Comparison of ENCODE assay signal across 9 cellular contexts in the genomic region with DNA sequence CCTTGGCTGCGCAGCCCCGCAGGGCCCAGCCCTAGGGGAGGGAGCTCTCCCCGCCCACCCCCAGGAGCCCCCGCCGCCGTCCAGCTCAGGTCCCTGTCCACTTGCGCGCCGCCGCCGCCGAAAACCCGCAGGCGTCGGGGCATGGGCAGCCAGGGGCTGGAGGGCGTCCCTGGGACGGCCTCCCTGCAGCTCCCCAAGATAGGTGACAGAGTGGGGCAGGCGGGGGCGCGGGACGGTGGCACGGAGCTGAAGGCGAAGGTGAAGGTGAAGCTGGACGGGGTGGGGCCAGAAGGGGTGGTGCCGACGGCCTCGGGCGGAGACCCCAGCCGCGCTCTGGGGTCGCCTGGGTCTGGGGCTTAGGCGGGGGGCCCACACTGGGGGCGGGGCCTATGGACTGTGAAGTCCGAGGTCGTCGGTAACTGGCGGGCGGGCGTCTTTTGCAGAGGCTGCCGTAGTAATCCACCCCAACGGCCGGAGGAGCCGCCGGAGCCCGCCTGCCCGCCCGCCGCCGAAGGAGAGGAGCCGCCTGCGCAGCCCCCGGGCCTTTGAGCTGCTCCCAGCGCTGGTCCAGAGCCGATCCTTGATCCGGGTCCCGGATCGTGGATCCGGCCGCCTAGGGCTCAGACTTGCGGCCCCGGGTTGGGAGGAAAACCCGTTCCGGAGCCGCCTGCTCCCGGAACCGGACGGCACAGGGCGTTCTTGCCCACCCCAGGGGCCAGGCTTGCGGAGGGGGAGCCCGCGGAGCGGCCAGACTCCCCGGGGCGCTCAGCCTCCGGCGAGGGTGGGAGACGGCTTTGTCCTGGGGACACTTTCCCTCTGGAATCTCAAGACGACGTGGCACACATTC. TPM values are rescaled to one million over a fixed set of nuclear protein-coding genes. Genes with fewer than 3 reads are reported as not detected.
DNase-seq lines count a peak whose midpoint lies in the region; ATAC-seq and TF ChIP-seq lines count a peak whose summit lies in the region.
"Had no signal": no experiment of that assay in that cellular context is flagged by ENCODE, and none has a peak within 500 bp of the region (broad histone marks: within the 10 kb centered on the region; RNA-seq: fewer than 3 reads in every experiment).

No MANE protein-coding gene starts in this region.

- CTCF ChIA-PET in HCT116 (lab: Charles Lee), result interaction anchor here (1.1 kb wide), 1 partner anchor 110 kb away, joined by 4 read pairs; no protein-coding TSS in a partner anchor

- no peak overlapping the region for H2AFZ ChIP-seq in HCT116 (ENCODE audit: low read depth, low read length, poor library complexity, severe bottlenecking)

- TF ChIP-seq CTCF in HCT116 (IDR thresholded peaks at IDR 0.05 in 2 of 3, conservative IDR thresholded peaks at IDR 0.05 in 1 of 3; ENCODE audit: borderline replicate concordance in 1 of 3, insufficient read depth in 1 of 3, low read depth in 2 of 3, low read length in 2 of 3), result no peak

- H3K36me3 ChIP-seq in HCT116 (ENCODE audit: control insufficient read depth in 1 of 2, insufficient read depth in 2 of 2, low read length in 2 of 2), result peaks cover 0 to 36% of the 10 kb centered on the region in 2 experiments; a peak in 3 of 4 replicates

- H3K27ac ChIP-seq in HCT116 (ENCODE audit: low read depth, low read length), result peak overlapping the region; percentile 45; the same call in 1 of the 2 replicates

- no peak overlapping the region for H3K4me2 ChIP-seq in HCT116 (ENCODE audit: low read length)

- H3K9me3 ChIP-seq in HCT116 (ENCODE audit: control insufficient read depth in 1 of 2, insufficient read depth in 1 of 2, low read depth in 1 of 2, low read length in 2 of 2) (no peaks in the 10 kb centered on the region), iPS-18c (ENCODE audit: control insufficient read depth, insufficient read depth, low read length) (no peaks in the 10 kb centered on the region)

- DNase-seq in HCT116 (ENCODE audit: low read depth, low spot score) (no peak), cerebellar cortex (ENCODE audit: low spot score) (peak; percentile 57), smooth muscle cell of the brain vasculature (ENCODE audit: low read depth, low spot score) (peak; percentile 18), OCI-M1 (lab: John Stamatoyannopoulos, UW) (no peak), medulla oblongata (ENCODE audit: extremely low spot score) (no peak)
- no peak for DNase-seq in activated CD4-positive, alpha-beta T cell treated with anti-CD3 and anti-CD28 coated beads for 4 hours
- DNase-seq: NCI-H1092 treated with DMSO at 0.1 percent for 48 hours had no signal

- H3K27me3 ChIP-seq in HCT116 (ENCODE audit: insufficient read depth, low read length), result no peaks in the 10 kb centered on the region

- H3K4me3 ChIP-seq in HCT116 (replicated peaks in 1 of 2; ENCODE audit: low read depth in 1 of 2, low read length in 2 of 2) (no peak overlapping the region), iPS-18c (ENCODE audit: insufficient read depth, low read depth, low read length) (peak overlapping the region; percentile 50)

- POLR2A ChIA-PET in HCT116 (lab: Charles Lee), result interaction anchor here (0.8 kb wide), 1 partner anchor 28 kb away, joined by 3 read pairs; no protein-coding TSS in a partner anchor

- no peak overlapping the region for H3K9ac ChIP-seq in HCT116 (ENCODE audit: low read length)

- RAD21 ChIA-PET in HCT116 (lab: Charles Lee; ENCODE audit: low non-redundant PET in 1 of 2, low total read pairs in 2 of 2, uncharacterized antibody in 2 of 2, unreplicated experiment in 2 of 2), result no interaction called here

- H3K4me1 ChIP-seq in HCT116 (ENCODE audit: control insufficient read depth in 1 of 2, insufficient read depth in 2 of 2, low read length in 2 of 2), result peaks cover 8 to 34% of the 10 kb centered on the region in 2 experiments; a peak in 3 of 4 replicates

- ATAC-seq in HCT116 (peak; percentile 24), HG02642 (IDR thresholded peaks at IDR 0.05; ENCODE audit: poor library complexity, unreplicated experiment) (no peak)

- BruUV-seq in HCT116 (replicated peaks; lab: Mats Ljungman, UMichigan), result no TSS peak

- TF ChIP-seq RAD21 in HCT116 (IDR thresholded peaks at IDR 0.05; ENCODE audit: low read depth), result no peak

- H3K9me2 ChIP-seq in HCT116 (ENCODE audit: insufficient read depth), result no peaks in the 10 kb centered on the region

- intact Hi-C loops in HCT116 (cut with micrococcal nuclease), result loop anchor here (5.0 kb wide), 1 partner anchor 223 kb away; no protein-coding TSS in a partner anchor

- H3K79me2 ChIP-seq in HCT116 (ENCODE audit: insufficient read depth, low read length), result peaks cover 6% of the 10 kb centered on the region; the same call in 1 of the 2 replicates

- TF ChIP-seq POLR2A in HCT116 (IDR thresholded peaks at IDR 0.05; ENCODE audit: borderline replicate concordance, extremely low read depth, insufficient read depth, insufficient read length), result no peak

- H4K20me1 ChIP-seq in HCT116 (ENCODE audit: insufficient read depth), result no peaks in the 10 kb centered on the region

TF ChIP-seq in HCT116, 20 proteins besides CTCF, POLR2A, EP300 and RAD21:
- TF ChIP-seq TCF7L2 (IDR thresholded peaks at IDR 0.05; ENCODE audit: borderline replicate concordance, extremely low read depth, insufficient read depth, insufficient read length) (peak; percentile 51), YY1 (IDR thresholded peaks at IDR 0.05; ENCODE audit: extremely low read depth, insufficient replicate concordance, low read depth, low read length) (no peak), ZFX (IDR thresholded peaks at IDR 0.05) (peak; percentile 21; the same call in 1 of the 2 replicates), JUND (IDR thresholded peaks at IDR 0.05) (peak; percentile 47; the same call in 1 of the 2 replicates)
- TF ChIP-seq, protein P1, sequence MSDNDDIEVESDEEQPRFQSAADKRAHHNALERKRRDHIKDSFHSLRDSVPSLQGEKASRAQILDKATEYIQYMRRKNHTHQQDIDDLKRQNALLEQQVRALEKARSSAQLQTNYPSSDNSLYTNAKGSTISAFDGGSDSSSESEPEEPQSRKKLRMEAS (IDR thresholded peaks at IDR 0.05), result no peak

RNA-seq across cellular contexts. Expression of a gene that starts 27.0 kb away (rescaled TPM):
- total RNA-seq in HCT116 (2021; ENCODE audit: unreplicated experiment), result 298 TPM
- 252 and 301 TPM in 2 replicates for polyA plus RNA-seq in HCT116 (2012)

Comparison
In these comparisons a context has a peak if more than half of its experiments do, and no peak if none do; other contexts are left out.
1. DNase-seq: peak in cerebellar cortex (single experiment) and smooth muscle cell of the brain vasculature (single experiment); none in HCT116 (single experiment), OCI-M1 (single experiment), medulla oblongata (single experiment) and activated CD4-positive, alpha-beta T cell treated with anti-CD3 and anti-CD28 coated beads for 4 hours (0 of 2).